1 cellular context compared by ENCODE assay signal in the genomic region with DNA sequence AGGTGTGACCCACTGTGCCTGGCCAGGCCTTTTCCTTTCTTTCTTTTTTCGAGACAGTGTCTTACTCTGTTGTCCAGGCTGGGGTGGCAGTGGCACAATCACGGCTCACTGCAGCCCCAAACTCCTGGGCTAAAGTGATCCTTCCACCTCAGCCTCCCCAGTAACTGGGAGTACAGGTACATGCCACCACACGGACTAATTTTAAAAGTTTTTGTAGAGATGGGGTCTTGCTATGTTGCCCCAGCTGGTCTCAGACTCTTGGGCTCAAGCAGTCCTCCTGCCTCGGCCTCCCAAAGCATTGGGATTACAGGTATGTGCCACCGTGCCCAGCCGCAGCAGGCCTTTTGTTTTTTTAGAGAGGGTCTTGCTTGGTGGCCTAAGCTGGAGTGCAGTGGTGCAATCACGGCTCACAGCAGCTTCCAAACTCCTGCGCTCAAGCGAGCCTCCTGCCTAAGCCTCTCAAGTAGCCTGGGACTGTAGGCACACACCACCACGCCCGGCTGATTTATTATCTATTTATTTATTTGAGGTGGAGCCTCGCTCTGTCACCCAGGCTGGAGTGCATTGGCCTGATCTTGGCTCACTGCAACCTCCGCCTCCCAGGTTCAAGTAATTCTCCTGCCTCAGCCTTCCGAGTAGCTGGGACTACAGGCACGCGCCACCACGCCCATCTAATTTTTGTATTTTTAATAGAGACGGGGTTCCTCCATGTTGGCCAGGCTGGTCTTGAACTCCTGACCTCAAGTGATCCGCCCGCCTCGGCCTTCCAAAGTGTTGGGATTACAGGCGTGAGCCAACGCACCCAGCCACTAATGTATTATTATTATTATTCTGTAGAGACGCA.
A peak's percentile ranks its signal among the peaks of the same experiment; 100 is the strongest.
TF ChIP-seq lines count a peak whose summit lies in the region.
"Not testable (repeated sequence)": the region's sequence is repeated elsewhere in the genome, so short reads cannot be mapped to it uniquely, and the experiment has no call there.

No MANE protein-coding gene starts in this region.

TF ChIP-seq in K562, 482 proteins besides CTCF, POLR2A, EP300 and RAD21:
- TF ChIP-seq ADNP (tag; IDR thresholded peaks at IDR 0.05): peak; percentile 60
- TF ChIP-seq ZNF121 (CRISPR knock-in tag; conservative IDR thresholded peaks at IDR 0.05): peak; percentile 98
- TF ChIP-seq KDM1A (IDR thresholded peaks at IDR 0.05): peak; percentile 5 to 47; a peak in 2 of 4 replicates
- 0 out of 2 replicates have a peak, but pooled peaks have one; percentile 29 for TF ChIP-seq CBX1 (IDR thresholded peaks at IDR 0.05; ENCODE audit: low read depth)
- peak; percentile 60 for TF ChIP-seq BCOR (IDR thresholded peaks at IDR 0.05)
- 0 out of 2 replicates have a peak, but pooled peaks have one; percentile 12 for TF ChIP-seq FOXJ3 (CRISPR knock-in tag; IDR thresholded peaks at IDR 0.05)
- not testable (repeated sequence) for TF ChIP-seq CREB1 (IDR thresholded peaks at IDR 0.05)
- 0 out of 2 replicates have a peak, but pooled peaks have one; percentile 8 for TF ChIP-seq CREB1 (CRISPR knock-in tag; IDR thresholded peaks at IDR 0.05)
